In the genomic region with DNA sequence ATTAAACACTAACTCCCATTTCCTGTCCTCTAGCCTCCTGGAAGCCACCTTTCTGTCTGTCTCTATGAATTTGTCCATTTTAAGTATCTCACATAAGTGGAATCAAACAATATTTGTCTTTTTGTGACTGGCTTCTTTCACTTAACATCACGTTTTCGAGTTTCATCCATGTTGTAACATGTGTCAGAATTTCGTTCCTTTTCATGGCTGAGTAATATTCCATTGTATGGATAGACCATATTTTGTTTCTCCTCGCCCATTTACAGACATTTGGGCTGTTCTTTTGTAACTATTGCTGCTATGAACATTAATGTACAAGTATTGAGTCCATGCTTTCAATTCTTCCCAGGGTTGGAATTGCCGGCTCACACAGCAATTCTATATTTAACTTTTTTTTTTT, we compare ENCODE assay signal across 3 cellular contexts.
TF ChIP-seq lines count a peak whose summit lies in the region.

No MANE protein-coding gene starts in this region.

TF ChIP-seq in HEK293, 187 proteins besides CTCF, POLR2A, EP300 and RAD21 (continues in another document):
- TF ChIP-seq ZNF175 (tag by site-specific recombination; IDR thresholded peaks at IDR 0.05) (no peak), YY2 (tag by site-specific recombination; IDR thresholded peaks at IDR 0.05) (no peak), PRDM1 (tag by site-specific recombination; IDR thresholded peaks at IDR 0.05) (no peak), GLIS1 (tag by site-specific recombination; IDR thresholded peaks at IDR 0.05) (no peak), ZNF146 (tag by site-specific recombination; IDR thresholded peaks at IDR 0.05) (peak; percentile 100), ZNF132 (tag by site-specific recombination; IDR thresholded peaks at IDR 0.05; ENCODE audit: borderline replicate concordance) (no peak), IKZF3 (tag by site-specific recombination; IDR thresholded peaks at IDR 0.05) (no peak), ZNF558 (tag by site-specific recombination; IDR thresholded peaks at IDR 0.05) (no peak), ZNF701 (tag by site-specific recombination; IDR thresholded peaks at IDR 0.05) (no peak), SP3 (tag by site-specific recombination; IDR thresholded peaks at IDR 0.05) (no peak), ZNF416 (tag by site-specific recombination; IDR thresholded peaks at IDR 0.05) (no peak), ZNF19 (tag by site-specific recombination; IDR thresholded peaks at IDR 0.05; ENCODE audit: low read depth) (no peak)
- TF ChIP-seq, protein P1, sequence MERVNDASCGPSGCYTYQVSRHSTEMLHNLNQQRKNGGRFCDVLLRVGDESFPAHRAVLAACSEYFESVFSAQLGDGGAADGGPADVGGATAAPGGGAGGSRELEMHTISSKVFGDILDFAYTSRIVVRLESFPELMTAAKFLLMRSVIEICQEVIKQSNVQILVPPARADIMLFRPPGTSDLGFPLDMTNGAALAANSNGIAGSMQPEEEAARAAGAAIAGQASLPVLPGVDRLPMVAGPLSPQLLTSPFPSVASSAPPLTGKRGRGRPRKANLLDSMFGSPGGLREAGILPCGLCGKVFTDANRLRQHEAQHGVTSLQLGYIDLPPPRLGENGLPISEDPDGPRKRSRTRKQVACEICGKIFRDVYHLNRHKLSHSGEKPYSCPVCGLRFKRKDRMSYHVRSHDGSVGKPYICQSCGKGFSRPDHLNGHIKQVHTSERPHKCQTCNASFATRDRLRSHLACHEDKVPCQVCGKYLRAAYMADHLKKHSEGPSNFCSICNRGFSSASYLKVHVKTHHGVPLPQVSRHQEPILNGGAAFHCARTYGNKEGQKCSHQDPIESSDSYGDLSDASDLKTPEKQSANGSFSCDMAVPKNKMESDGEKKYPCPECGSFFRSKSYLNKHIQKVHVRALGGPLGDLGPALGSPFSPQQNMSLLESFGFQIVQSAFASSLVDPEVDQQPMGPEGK (tag by site-specific recombination; IDR thresholded peaks at IDR 0.05): no peak
- TF ChIP-seq, protein P2, sequence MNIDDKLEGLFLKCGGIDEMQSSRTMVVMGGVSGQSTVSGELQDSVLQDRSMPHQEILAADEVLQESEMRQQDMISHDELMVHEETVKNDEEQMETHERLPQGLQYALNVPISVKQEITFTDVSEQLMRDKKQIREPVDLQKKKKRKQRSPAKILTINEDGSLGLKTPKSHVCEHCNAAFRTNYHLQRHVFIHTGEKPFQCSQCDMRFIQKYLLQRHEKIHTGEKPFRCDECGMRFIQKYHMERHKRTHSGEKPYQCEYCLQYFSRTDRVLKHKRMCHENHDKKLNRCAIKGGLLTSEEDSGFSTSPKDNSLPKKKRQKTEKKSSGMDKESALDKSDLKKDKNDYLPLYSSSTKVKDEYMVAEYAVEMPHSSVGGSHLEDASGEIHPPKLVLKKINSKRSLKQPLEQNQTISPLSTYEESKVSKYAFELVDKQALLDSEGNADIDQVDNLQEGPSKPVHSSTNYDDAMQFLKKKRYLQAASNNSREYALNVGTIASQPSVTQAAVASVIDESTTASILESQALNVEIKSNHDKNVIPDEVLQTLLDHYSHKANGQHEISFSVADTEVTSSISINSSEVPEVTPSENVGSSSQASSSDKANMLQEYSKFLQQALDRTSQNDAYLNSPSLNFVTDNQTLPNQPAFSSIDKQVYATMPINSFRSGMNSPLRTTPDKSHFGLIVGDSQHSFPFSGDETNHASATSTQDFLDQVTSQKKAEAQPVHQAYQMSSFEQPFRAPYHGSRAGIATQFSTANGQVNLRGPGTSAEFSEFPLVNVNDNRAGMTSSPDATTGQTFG (tag by site-specific recombination; IDR thresholded peaks at IDR 0.05; ENCODE audit: borderline replicate concordance): no peak
- TF ChIP-seq, protein P3, sequence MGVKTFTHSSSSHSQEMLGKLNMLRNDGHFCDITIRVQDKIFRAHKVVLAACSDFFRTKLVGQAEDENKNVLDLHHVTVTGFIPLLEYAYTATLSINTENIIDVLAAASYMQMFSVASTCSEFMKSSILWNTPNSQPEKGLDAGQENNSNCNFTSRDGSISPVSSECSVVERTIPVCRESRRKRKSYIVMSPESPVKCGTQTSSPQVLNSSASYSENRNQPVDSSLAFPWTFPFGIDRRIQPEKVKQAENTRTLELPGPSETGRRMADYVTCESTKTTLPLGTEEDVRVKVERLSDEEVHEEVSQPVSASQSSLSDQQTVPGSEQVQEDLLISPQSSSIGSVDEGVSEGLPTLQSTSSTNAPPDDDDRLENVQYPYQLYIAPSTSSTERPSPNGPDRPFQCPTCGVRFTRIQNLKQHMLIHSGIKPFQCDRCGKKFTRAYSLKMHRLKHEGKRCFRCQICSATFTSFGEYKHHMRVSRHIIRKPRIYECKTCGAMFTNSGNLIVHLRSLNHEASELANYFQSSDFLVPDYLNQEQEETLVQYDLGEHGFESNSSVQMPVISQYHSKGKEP (tag by site-specific recombination; IDR thresholded peaks at IDR 0.05): no peak

TF ChIP-seq in GM12878, 131 proteins besides CTCF, POLR2A, EP300 and RAD21:
- TF ChIP-seq SMARCA5 (IDR thresholded peaks at IDR 0.05) (0 out of 2 replicates have a peak, but pooled peaks have one; percentile 28), TAF1 (IDR thresholded peaks at IDR 0.05; ENCODE audit: borderline replicate concordance, low read depth, low read length) (no peak)
- TF ChIP-seq, protein P4, sequence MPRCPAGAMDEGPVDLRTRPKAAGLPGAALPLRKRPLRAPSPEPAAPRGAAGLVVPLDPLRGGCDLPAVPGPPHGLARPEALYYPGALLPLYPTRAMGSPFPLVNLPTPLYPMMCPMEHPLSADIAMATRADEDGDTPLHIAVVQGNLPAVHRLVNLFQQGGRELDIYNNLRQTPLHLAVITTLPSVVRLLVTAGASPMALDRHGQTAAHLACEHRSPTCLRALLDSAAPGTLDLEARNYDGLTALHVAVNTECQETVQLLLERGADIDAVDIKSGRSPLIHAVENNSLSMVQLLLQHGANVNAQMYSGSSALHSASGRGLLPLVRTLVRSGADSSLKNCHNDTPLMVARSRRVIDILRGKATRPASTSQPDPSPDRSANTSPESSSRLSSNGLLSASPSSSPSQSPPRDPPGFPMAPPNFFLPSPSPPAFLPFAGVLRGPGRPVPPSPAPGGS (IDR thresholded peaks at IDR 0.05; ENCODE audit: borderline replicate concordance, insufficient read depth, low read depth, low read length, poor library complexity, severe bottlenecking): no peak

TF ChIP-seq in H1, 55 proteins besides CTCF, POLR2A, EP300 and RAD21:
- peak; percentile 65; the same call in 1 of the 2 replicates for TF ChIP-seq KDM1A (IDR thresholded peaks at IDR 0.05; ENCODE audit: borderline replicate concordance, low read length)
- no peak for TF ChIP-seq TCF12 (IDR thresholded peaks at IDR 0.05; ENCODE audit: low read depth, low read length)
- TF ChIP-seq JUND (IDR thresholded peaks at IDR 0.05; ENCODE audit: low read length): no peak
